Comparison of ENCODE assay signal across 8 cellular contexts in genomic region chr22:39242809-39243442, GRCh38. TPM values are rescaled to one million over a fixed set of nuclear protein-coding genes. Genes with fewer than 3 reads are reported as not detected.
DNase-seq lines count a peak whose midpoint lies in the region; ATAC-seq and TF ChIP-seq lines count a peak whose summit lies in the region.

No MANE protein-coding gene starts in this region.

- H3K36me3 Mint-ChIP-seq in activated naive CD4-positive, alpha-beta T cell treated with anti-CD3 and anti-CD28 coated beads, Interleukin-2, amount 50 U/mL, for 72 hours = peaks cover 6 to 7% of the 10 kb centered on the region in 2 donors

- no peak overlapping the region for H3K27ac Mint-ChIP-seq in activated naive CD4-positive, alpha-beta T cell treated with anti-CD3 and anti-CD28 coated beads, Interleukin-2, amount 50 U/mL, for 72 hours

- POLR2A ChIA-PET in A673 (lab: Charles Lee; ENCODE audit: low non-redundant PET) = no interaction called here

- BruUV-seq in A673 (replicated peaks; lab: Mats Ljungman, UMichigan) = no TSS peak

- TF ChIP-seq EP300 in Ishikawa (IDR thresholded peaks at IDR 0.05; ENCODE audit: borderline replicate concordance) = no peak; the same call in 1 of the 2 replicates

- H3K4me1 ChIP-seq in A673 (ENCODE audit: insufficient read depth, low read length, poor library complexity, severe bottlenecking) (peaks cover 23% of the 10 kb centered on the region), iPS-20b (ENCODE audit: insufficient read depth, low read length) (peaks cover 14% of the 10 kb centered on the region)

- no peaks in the 10 kb centered on the region for H3K9me3 Mint-ChIP-seq in activated naive CD4-positive, alpha-beta T cell treated with anti-CD3 and anti-CD28 coated beads, Interleukin-2, amount 50 U/mL, for 72 hours

- peak overlapping the region; percentile 41 for H3K4me3 ChIP-seq in A673 (ENCODE audit: low read depth, low read length, poor library complexity, severe bottlenecking)
- peak overlapping the region; percentile 69 for H3K4me3 ChIP-seq in iPS-20b (ENCODE audit: low read length)

- no peak for TF ChIP-seq CTCF in A673 (conservative IDR thresholded peaks at IDR 0.05; ENCODE audit: low read depth, low read length)

- H3K27me3 ChIP-seq in A673 (replicated peaks; ENCODE audit: insufficient read depth, low read depth, low read length, poor library complexity) (peaks cover 50% of the 10 kb centered on the region), iPS-20b (ENCODE audit: insufficient read depth, low read length) (peaks cover 95% of the 10 kb centered on the region)

- no peaks in the 10 kb centered on the region for H3K9me3 ChIP-seq in A673 (ENCODE audit: low read depth, low read length, poor library complexity, severe bottlenecking)
- H3K9me3 ChIP-seq in iPS-20b (ENCODE audit: insufficient read depth, low read depth, low read length) = no peaks in the 10 kb centered on the region

- no peak for TF ChIP-seq RAD21 in Ishikawa (IDR thresholded peaks at IDR 0.05; ENCODE audit: low read depth)

- CTCF ChIA-PET in A673 (lab: Charles Lee) = no interaction called here

- H3K9ac ChIP-seq in iPS-20b (ENCODE audit: low read depth, low read length) = peak overlapping the region; percentile 29; the same call in 1 of the 2 replicates

- intact Hi-C loops in A673 (cut with micrococcal nuclease; ENCODE audit: unreplicated experiment) = loop anchor here (10.0 kb wide), 1 partner anchor 68 kb away; no protein-coding TSS in a partner anchor

- H3K36me3 ChIP-seq in A673 (ENCODE audit: insufficient read depth, low read length, poor library complexity, severe bottlenecking) (no peaks in the 10 kb centered on the region), iPS-20b (ENCODE audit: insufficient read depth, low read depth, low read length) (no peaks in the 10 kb centered on the region)

- DNase-seq in A673 (ENCODE audit: low spot score) = peak; percentile 30
- DNase-seq in activated naive CD4-positive, alpha-beta T cell treated with anti-CD3 and anti-CD28 coated beads, Interleukin-2, amount 50 U/mL, for 72 hours (ENCODE audit: low spot score in 2 of 2) = peak in 1 of 2 donors; percentile 48
- peak; percentile 19 to 52 (median 36) for DNase-seq in stimulated activated naive CD4-positive, alpha-beta T cell (lab: John Stamatoyannopoulos, UW)
- DNase-seq in OCI-M1 (lab: John Stamatoyannopoulos, UW) = no peak

- ATAC-seq in activated naive CD4-positive, alpha-beta T cell treated with anti-CD3 and anti-CD28 coated beads, Interleukin-2, amount 50 U/mL, for 72 hours = peak; percentile 21 to 32
- ATAC-seq in GM21576 (IDR thresholded peaks at IDR 0.05; ENCODE audit: unreplicated experiment) (no peak), HG03039 (IDR thresholded peaks at IDR 0.05; ENCODE audit: unreplicated experiment) (no peak)

- H3K27ac ChIP-seq in A673 (ENCODE audit: low read depth, low read length, poor library complexity, severe bottlenecking) (no peak overlapping the region), iPS-20b (ENCODE audit: low read length) (no peak overlapping the region)

TF ChIP-seq in Ishikawa, 13 proteins besides CTCF, POLR2A, EP300 and RAD21:
- TF ChIP-seq EGR1 (IDR thresholded peaks at IDR 0.05) = no peak; the same call in 1 of the 2 replicates
- peak; percentile 8; the same call in 1 of the 2 replicates for TF ChIP-seq TEAD4 (IDR thresholded peaks at IDR 0.05)
- 0 out of 2 replicates have a peak, but pooled peaks have one; percentile 50 for TF ChIP-seq TCF12 (IDR thresholded peaks at IDR 0.05; ENCODE audit: low read depth)
- TF ChIP-seq TAF1 (IDR thresholded peaks at IDR 0.05; ENCODE audit: low read depth) = peak; percentile 10; the same call in 1 of the 2 replicates
- TF ChIP-seq, protein P1, sequence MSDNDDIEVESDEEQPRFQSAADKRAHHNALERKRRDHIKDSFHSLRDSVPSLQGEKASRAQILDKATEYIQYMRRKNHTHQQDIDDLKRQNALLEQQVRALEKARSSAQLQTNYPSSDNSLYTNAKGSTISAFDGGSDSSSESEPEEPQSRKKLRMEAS (IDR thresholded peaks at IDR 0.05) = peak; percentile 38
- no peak for TF ChIP-seq CEBPB (IDR thresholded peaks at IDR 0.05)
- TF ChIP-seq CREB1 (IDR thresholded peaks at IDR 0.05; ENCODE audit: low read depth) = no peak
- peak; percentile 89 for TF ChIP-seq ZBTB7A (IDR thresholded peaks at IDR 0.05; ENCODE audit: low read depth)
- TF ChIP-seq USF1 (IDR thresholded peaks at IDR 0.05) = no peak
- TF ChIP-seq NFIC (IDR thresholded peaks at IDR 0.05) = peak; percentile 83
- TF ChIP-seq, protein P2, sequence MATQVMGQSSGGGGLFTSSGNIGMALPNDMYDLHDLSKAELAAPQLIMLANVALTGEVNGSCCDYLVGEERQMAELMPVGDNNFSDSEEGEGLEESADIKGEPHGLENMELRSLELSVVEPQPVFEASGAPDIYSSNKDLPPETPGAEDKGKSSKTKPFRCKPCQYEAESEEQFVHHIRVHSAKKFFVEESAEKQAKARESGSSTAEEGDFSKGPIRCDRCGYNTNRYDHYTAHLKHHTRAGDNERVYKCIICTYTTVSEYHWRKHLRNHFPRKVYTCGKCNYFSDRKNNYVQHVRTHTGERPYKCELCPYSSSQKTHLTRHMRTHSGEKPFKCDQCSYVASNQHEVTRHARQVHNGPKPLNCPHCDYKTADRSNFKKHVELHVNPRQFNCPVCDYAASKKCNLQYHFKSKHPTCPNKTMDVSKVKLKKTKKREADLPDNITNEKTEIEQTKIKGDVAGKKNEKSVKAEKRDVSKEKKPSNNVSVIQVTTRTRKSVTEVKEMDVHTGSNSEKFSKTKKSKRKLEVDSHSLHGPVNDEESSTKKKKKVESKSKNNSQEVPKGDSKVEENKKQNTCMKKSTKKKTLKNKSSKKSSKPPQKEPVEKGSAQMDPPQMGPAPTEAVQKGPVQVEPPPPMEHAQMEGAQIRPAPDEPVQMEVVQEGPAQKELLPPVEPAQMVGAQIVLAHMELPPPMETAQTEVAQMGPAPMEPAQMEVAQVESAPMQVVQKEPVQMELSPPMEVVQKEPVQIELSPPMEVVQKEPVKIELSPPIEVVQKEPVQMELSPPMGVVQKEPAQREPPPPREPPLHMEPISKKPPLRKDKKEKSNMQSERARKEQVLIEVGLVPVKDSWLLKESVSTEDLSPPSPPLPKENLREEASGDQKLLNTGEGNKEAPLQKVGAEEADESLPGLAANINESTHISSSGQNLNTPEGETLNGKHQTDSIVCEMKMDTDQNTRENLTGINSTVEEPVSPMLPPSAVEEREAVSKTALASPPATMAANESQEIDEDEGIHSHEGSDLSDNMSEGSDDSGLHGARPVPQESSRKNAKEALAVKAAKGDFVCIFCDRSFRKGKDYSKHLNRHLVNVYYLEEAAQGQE (IDR thresholded peaks at IDR 0.05; ENCODE audit: low read depth) = no peak
TF ChIP-seq in Ishikawa: peak in this region for 6.

RNA-seq across cellular contexts. Expression of gene PDGFB, which starts 1.9 kb away (rescaled TPM):
- total RNA-seq in A673 (2021) = 0.09 and 0.13 TPM in 2 replicates
- 1 to 10 TPM in 1 of 2 donors, under 1 TPM in 1; 0.46 to 2.9 TPM for total RNA-seq in activated naive CD4-positive, alpha-beta T cell treated with anti-CD3 and anti-CD28 coated beads, Interleukin-2, amount 50 U/mL, for 72 hours

Comparison
In these comparisons a context has a peak if more than half of its experiments do, and no peak if none do; other contexts are left out.
1. ATAC-seq: peak in activated naive CD4-positive, alpha-beta T cell treated with anti-CD3 and anti-CD28 coated beads, Interleukin-2, amount 50 U/mL, for 72 hours (2 of 2); none in GM21576 (single experiment) and HG03039 (single experiment).